Comparison of ENCODE assay signal across 23 cellular contexts in genomic region chr2:215465246-215465645, GRCh38. TPM values are rescaled to one million over a fixed set of nuclear protein-coding genes. Genes with fewer than 3 reads are reported as not detected.
DNase-seq lines count a peak whose midpoint lies in the region; ATAC-seq, FAIRE-seq and TF ChIP-seq lines count a peak whose summit lies in the region.
"Had no signal": no experiment of that assay in that cellular context is flagged by ENCODE, and none has a peak within 500 bp of the region (broad histone marks: within the 10 kb centered on the region; RNA-seq: fewer than 3 reads in every experiment).

No MANE protein-coding gene starts in this region.

- ATAC-seq in HG03025 (IDR thresholded peaks at IDR 0.05; ENCODE audit: low FRiP score, unreplicated experiment) = no peak
- no peak for ATAC-seq in aorta (ENCODE audit: low FRiP score)
- ATAC-seq: GM12878, natural killer cell, T-cell had no signal

- no peaks in the 10 kb centered on the region for H3K27me3 ChIP-seq in ACC112 (ENCODE audit: insufficient read depth, low read length)
- H3K27me3 ChIP-seq in aorta (ENCODE audit: control insufficient read depth in 1 of 2, insufficient read depth in 2 of 2, low read length in 1 of 2) = no peaks in the 10 kb centered on the region
- H3K27me3 ChIP-seq: esophagus squamous epithelium, vagina had no signal

- H2AFZ ChIP-seq in ACC112 (ENCODE audit: low read length, unreplicated experiment) = peak overlapping the region; percentile 5

- FAIRE-seq in HTR-8/SVneo (lab: Jason Lieb, UNC) = peak; percentile 40
- FAIRE-seq: GM12878 had no signal

- WGBS in aorta, 2 donors = 71 to 77% methylated on average over 2 of the region's 2 CpGs

- peak; percentile 18 for DNase-seq in HTR-8/SVneo (ENCODE audit: insufficient read length, low spot score)
- peak; percentile 18 for DNase-seq in SK-N-MC (ENCODE audit: low read depth, low spot score)
- peak; percentile 47 for DNase-seq in fibroblast of the aortic adventitia (ENCODE audit: low read depth)
- DNase-seq in aorta = no peak
- DNase-seq in superior temporal gyrus (ENCODE audit: extremely low spot score) = no peak
- no peak for DNase-seq in DMS79 treated with DMSO at 0.1 percent for 48 hours (lab: John Stamatoyannopoulos, UW)
- DNase-seq: activated CD4-positive, alpha-beta memory T cell treated with anti-CD3 and anti-CD28 coated beads for 36 hours; activated naive CD4-positive, alpha-beta T cell treated with anti-CD3 and anti-CD28 coated beads, Interleukin-2, amount 50 U/mL, for 16 hours; activated T-cell treated with anti-CD3 and anti-CD28 coated beads, Interleukin-2, amount 50 U/mL, for 24 hours; COR-L47; esophagus squamous epithelium; GDM1; mesenchymal stem cell; natural killer cell; NK-92 treated with Interleukin-12 subunit alpha and Interleukin-12 subunit beta, amount 100 ng/mL, for 24 hours; stimulated activated CD4-positive, alpha-beta T cell treated with anti-CD3 and anti-CD28 coated beads, Interleukin-2, amount 100 ng/mL, for 48 hours; T-cell; WERI-Rb-1 had no signal

- H3K4me3 ChIP-seq in ACC112 (ENCODE audit: low read depth, low read length) (no peak overlapping the region), SK-N-MC (no peak overlapping the region), fibroblast of the aortic adventitia (ENCODE audit: low read depth, low read length) (no peak overlapping the region), aorta (ENCODE audit: low read length in 2 of 2) (no peak overlapping the region)
- H3K4me3 ChIP-seq: esophagus squamous epithelium, GM12878, HAP-1, vagina had no signal

- H3K27ac ChIP-seq in ACC112 (ENCODE audit: low read depth, low read length) = peak overlapping the region; percentile 24
- H3K27ac ChIP-seq in SK-N-MC = no peak overlapping the region
- H3K27ac ChIP-seq in aorta (ENCODE audit: low read depth in 1 of 2, low read length in 2 of 2) = no peak overlapping the region
- H3K27ac ChIP-seq: esophagus squamous epithelium, vagina, WERI-Rb-1 had no signal

- no peaks in the 10 kb centered on the region for H3K9me3 ChIP-seq in SK-N-MC (ENCODE audit: low read depth, low read length)
- H3K9me3 ChIP-seq in aorta (ENCODE audit: control insufficient read depth, low read length) = no peaks in the 10 kb centered on the region
- H3K9me3 ChIP-seq: esophagus squamous epithelium, HAP-1, vagina had no signal

- H3K4me1 ChIP-seq in ACC112 (ENCODE audit: control insufficient read depth, insufficient read depth, low read length, unreplicated experiment) = peaks cover 36% of the 10 kb centered on the region
- peaks cover 2 to 3% of the 10 kb centered on the region in 2 donors for H3K4me1 ChIP-seq in aorta (ENCODE audit: control insufficient read depth in 1 of 2, insufficient read depth in 2 of 2, low read length in 2 of 2)
- H3K4me1 ChIP-seq: HAP-1, vagina had no signal

- H3K9ac ChIP-seq in SK-N-MC (ENCODE audit: insufficient read length) = no peak overlapping the region

- intact Hi-C loops in aorta (cut with DNase I) = no loop called here

- H3K36me3 ChIP-seq in ACC112 (ENCODE audit: insufficient read depth, low read length) (no peaks in the 10 kb centered on the region), SK-N-MC (ENCODE audit: insufficient read depth, low read length) (no peaks in the 10 kb centered on the region), aorta (ENCODE audit: control insufficient read depth in 1 of 2, insufficient read depth in 2 of 2, low read length in 1 of 2) (no peaks in the 10 kb centered on the region)
- H3K36me3 ChIP-seq: esophagus squamous epithelium, HAP-1, vagina, WERI-Rb-1 had no signal

- TF ChIP-seq CTCF in fibroblast of the aortic adventitia (IDR thresholded peaks at IDR 0.05; ENCODE audit: insufficient read depth, low read length) = no peak

- H3K79me2 ChIP-seq in ACC112 (ENCODE audit: control insufficient read depth, insufficient read depth, low read length, unreplicated experiment) = no peaks in the 10 kb centered on the region

RNA-seq across cellular contexts. Expression of gene FN1, which starts 29.4 kb away (rescaled TPM):
- 3,314 and 7,235 TPM in 2 replicates for total RNA-seq in fibroblast of the aortic adventitia (ENCODE audit: low replicate concordance)
- 1,000 to 10,000 TPM; 4,393 to 6,899 TPM for total RNA-seq in aorta
- over 10,000 TPM in 1 of 2 donors, 100 to 1,000 TPM in 1; 916 to 12,965 TPM for polyA plus RNA-seq in aorta

Comparison
In these comparisons a context has a peak if more than half of its experiments do, and no peak if none do; other contexts are left out.
1. DNase-seq: peak in HTR-8/SVneo (single experiment), SK-N-MC (single experiment) and fibroblast of the aortic adventitia (single experiment); none in aorta (0 of 2), superior temporal gyrus (single experiment) and DMS79 treated with DMSO at 0.1 percent for 48 hours (single experiment).